ENCODE assay signal across 1 cellular context in genomic region chr2:84458436-84459027, GRCh38.
A peak's percentile ranks its signal among the peaks of the same experiment; 100 is the strongest.
TF ChIP-seq lines count a peak whose summit lies in the region.

No MANE protein-coding gene starts in this region.

TF ChIP-seq in HepG2, 621 proteins besides CTCF, POLR2A, EP300 and RAD21 (continued from another document and continues in another):
- TF ChIP-seq, protein P1, sequence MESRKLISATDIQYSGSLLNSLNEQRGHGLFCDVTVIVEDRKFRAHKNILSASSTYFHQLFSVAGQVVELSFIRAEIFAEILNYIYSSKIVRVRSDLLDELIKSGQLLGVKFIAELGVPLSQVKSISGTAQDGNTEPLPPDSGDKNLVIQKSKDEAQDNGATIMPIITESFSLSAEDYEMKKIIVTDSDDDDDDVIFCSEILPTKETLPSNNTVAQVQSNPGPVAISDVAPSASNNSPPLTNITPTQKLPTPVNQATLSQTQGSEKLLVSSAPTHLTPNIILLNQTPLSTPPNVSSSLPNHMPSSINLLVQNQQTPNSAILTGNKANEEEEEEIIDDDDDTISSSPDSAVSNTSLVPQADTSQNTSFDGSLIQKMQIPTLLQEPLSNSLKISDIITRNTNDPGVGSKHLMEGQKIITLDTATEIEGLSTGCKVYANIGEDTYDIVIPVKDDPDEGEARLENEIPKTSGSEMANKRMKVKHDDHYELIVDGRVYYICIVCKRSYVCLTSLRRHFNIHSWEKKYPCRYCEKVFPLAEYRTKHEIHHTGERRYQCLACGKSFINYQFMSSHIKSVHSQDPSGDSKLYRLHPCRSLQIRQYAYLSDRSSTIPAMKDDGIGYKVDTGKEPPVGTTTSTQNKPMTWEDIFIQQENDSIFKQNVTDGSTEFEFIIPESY (CRISPR knock-in tag; IDR thresholded peaks at IDR 0.05) = no peak
- TF ChIP-seq TCF12 (IDR thresholded peaks at IDR 0.05) (no peak), TCF12 (CRISPR knock-in tag; IDR thresholded peaks at IDR 0.05) (no peak), PAXIP1 (CRISPR knock-in tag; conservative IDR thresholded peaks at IDR 0.05) (no peak), FOXJ3 (CRISPR knock-in tag; IDR thresholded peaks at IDR 0.05; ENCODE audit: borderline replicate concordance) (no peak), ZEB1 (IDR thresholded peaks at IDR 0.05; ENCODE audit: insufficient replicate concordance, low read depth) (no peak), SOX13 (IDR thresholded peaks at IDR 0.05) (no peak), SOX13 (CRISPR knock-in tag; conservative IDR thresholded peaks at IDR 0.05 in 1 of 2, IDR thresholded peaks at IDR 0.05 in 1 of 2) (no peak), RBAK (CRISPR knock-in tag; IDR thresholded peaks at IDR 0.05) (no peak), ZNF251 (CRISPR knock-in tag; IDR thresholded peaks at IDR 0.05) (no peak), ZNF598 (CRISPR knock-in tag; IDR thresholded peaks at IDR 0.05; ENCODE audit: borderline replicate concordance) (no peak), MIXL1 (CRISPR knock-in tag; IDR thresholded peaks at IDR 0.05) (no peak), AHDC1 (CRISPR knock-in tag; IDR thresholded peaks at IDR 0.05; ENCODE audit: borderline replicate concordance) (0 out of 2 replicates have a peak, but pooled peaks have one; percentile 61), ZNF12 (CRISPR knock-in tag; IDR thresholded peaks at IDR 0.05) (no peak), ZNF318 (CRISPR knock-in tag; IDR thresholded peaks at IDR 0.05) (0 out of 2 replicates have a peak, but pooled peaks have one; percentile 69), FOSL2 (CRISPR knock-in tag; IDR thresholded peaks at IDR 0.05) (no peak), HDAC1 (CRISPR knock-in tag; IDR thresholded peaks at IDR 0.05) (no peak), ZNF33A (CRISPR knock-in tag; IDR thresholded peaks at IDR 0.05; ENCODE audit: borderline replicate concordance) (0 out of 2 replicates have a peak, but pooled peaks have one; percentile 29), CREM (IDR thresholded peaks at IDR 0.05) (no peak), CREM (CRISPR knock-in tag; IDR thresholded peaks at IDR 0.05) (no peak)
- TF ChIP-seq, protein P2, sequence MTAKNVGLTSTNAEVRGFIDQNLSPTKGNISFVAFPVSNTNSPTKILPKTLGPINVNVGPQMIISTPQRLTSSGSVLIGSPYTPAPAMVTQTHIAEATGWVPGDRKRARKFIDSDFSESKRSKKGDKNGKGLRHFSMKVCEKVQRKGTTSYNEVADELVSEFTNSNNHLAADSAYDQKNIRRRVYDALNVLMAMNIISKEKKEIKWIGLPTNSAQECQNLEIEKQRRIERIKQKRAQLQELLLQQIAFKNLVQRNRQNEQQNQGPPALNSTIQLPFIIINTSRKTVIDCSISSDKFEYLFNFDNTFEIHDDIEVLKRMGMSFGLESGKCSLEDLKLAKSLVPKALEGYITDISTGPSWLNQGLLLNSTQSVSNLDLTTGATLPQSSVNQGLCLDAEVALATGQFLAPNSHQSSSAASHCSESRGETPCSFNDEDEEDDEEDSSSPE (CRISPR knock-in tag; IDR thresholded peaks at IDR 0.05) = no peak
- TF ChIP-seq, protein P3, sequence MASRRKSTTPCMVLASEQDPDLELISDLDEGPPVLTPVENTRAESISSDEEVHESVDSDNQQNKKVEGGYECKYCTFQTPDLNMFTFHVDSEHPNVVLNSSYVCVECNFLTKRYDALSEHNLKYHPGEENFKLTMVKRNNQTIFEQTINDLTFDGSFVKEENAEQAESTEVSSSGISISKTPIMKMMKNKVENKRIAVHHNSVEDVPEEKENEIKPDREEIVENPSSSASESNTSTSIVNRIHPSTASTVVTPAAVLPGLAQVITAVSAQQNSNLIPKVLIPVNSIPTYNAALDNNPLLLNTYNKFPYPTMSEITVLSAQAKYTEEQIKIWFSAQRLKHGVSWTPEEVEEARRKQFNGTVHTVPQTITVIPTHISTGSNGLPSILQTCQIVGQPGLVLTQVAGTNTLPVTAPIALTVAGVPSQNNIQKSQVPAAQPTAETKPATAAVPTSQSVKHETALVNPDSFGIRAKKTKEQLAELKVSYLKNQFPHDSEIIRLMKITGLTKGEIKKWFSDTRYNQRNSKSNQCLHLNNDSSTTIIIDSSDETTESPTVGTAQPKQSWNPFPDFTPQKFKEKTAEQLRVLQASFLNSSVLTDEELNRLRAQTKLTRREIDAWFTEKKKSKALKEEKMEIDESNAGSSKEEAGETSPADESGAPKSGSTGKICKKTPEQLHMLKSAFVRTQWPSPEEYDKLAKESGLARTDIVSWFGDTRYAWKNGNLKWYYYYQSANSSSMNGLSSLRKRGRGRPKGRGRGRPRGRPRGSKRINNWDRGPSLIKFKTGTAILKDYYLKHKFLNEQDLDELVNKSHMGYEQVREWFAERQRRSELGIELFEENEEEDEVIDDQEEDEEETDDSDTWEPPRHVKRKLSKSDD (CRISPR knock-in tag; IDR thresholded peaks at IDR 0.05; ENCODE audit: low read depth) = no peak
- TF ChIP-seq, protein P4, sequence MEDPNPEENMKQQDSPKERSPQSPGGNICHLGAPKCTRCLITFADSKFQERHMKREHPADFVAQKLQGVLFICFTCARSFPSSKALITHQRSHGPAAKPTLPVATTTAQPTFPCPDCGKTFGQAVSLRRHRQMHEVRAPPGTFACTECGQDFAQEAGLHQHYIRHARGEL (CRISPR knock-in tag; IDR thresholded peaks at IDR 0.05) = no peak
- TF ChIP-seq, protein P5, sequence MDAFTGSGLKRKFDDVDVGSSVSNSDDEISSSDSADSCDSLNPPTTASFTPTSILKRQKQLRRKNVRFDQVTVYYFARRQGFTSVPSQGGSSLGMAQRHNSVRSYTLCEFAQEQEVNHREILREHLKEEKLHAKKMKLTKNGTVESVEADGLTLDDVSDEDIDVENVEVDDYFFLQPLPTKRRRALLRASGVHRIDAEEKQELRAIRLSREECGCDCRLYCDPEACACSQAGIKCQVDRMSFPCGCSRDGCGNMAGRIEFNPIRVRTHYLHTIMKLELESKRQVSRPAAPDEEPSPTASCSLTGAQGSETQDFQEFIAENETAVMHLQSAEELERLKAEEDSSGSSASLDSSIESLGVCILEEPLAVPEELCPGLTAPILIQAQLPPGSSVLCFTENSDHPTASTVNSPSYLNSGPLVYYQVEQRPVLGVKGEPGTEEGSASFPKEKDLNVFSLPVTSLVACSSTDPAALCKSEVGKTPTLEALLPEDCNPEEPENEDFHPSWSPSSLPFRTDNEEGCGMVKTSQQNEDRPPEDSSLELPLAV (CRISPR knock-in tag; conservative IDR thresholded peaks at IDR 0.05; ENCODE audit: low read depth) = no peak
- TF ChIP-seq, protein P6, sequence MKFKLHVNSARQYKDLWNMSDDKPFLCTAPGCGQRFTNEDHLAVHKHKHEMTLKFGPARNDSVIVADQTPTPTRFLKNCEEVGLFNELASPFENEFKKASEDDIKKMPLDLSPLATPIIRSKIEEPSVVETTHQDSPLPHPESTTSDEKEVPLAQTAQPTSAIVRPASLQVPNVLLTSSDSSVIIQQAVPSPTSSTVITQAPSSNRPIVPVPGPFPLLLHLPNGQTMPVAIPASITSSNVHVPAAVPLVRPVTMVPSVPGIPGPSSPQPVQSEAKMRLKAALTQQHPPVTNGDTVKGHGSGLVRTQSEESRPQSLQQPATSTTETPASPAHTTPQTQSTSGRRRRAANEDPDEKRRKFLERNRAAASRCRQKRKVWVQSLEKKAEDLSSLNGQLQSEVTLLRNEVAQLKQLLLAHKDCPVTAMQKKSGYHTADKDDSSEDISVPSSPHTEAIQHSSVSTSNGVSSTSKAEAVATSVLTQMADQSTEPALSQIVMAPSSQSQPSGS (CRISPR knock-in tag; IDR thresholded peaks at IDR 0.05) = no peak
